In genomic region chr3:64444619-64445317, GRCh38 we compare ENCODE assay signal across 8 cellular contexts.
DNase-seq lines count a peak whose midpoint lies in the region; ATAC-seq and TF ChIP-seq lines count a peak whose summit lies in the region.

No MANE protein-coding gene starts in this region.

- WGBS in gastroesophageal sphincter (ENCODE audit: low coverage in 1 of 2), 2 donors: no CpG with 5 or more reads among the region's 54 CpGs

- POLR2A ChIA-PET in AG04450 (lab: Yijun Ruan, JAX): interaction anchor here (1.1 to 2.4 kb wide), 4 partner anchors 18 to 122 kb away, joined by 3 to 8 read pairs (median 3); no protein-coding TSS in a partner anchor
- POLR2A ChIA-PET in PC-3 (lab: Charles Lee; ENCODE audit: unreplicated experiment): no interaction called here

- no peak for TF ChIP-seq EP300 in gastroesophageal sphincter (IDR thresholded peaks at IDR 0.05)

- peak overlapping the region; percentile 75 for H3K27ac Mint-ChIP-seq in osteocyte (ENCODE audit: unreplicated experiment)
- no peak overlapping the region for H3K27ac Mint-ChIP-seq in T-helper 2 cell treated with Interferon-gamma antibody and Interleukin-4, amounts not matched to agents 5 μg/mL and 100 μg/mL, for 36 hours

- H4K20me1 ChIP-seq in PC-3 (ENCODE audit: low read length): no peaks in the 10 kb centered on the region

- no peaks in the 10 kb centered on the region for H3K9me2 ChIP-seq in PC-3 (replicated peaks; ENCODE audit: low read length)

- no TSS peak for BruUV-seq in PC-3 (replicated peaks; lab: Mats Ljungman, UMichigan)

- no peaks in the 10 kb centered on the region for H3K9me3 ChIP-seq in AG04450 (ENCODE audit: control insufficient read depth, insufficient read depth, low read length)
- H3K9me3 ChIP-seq in PC-3 (ENCODE audit: low read length): no peaks in the 10 kb centered on the region
- H3K9me3 ChIP-seq in gastroesophageal sphincter: no peaks in the 10 kb centered on the region

- CTCF ChIA-PET in AG04450 (lab: Charles Lee): interaction anchor here (0.6 to 2.5 kb wide), 3 partner anchors 18 to 421 kb away, joined by 3 to 8 read pairs (median 5); partner anchors contain the start of gene PSMD6
- CTCF ChIA-PET in PC-3 (lab: Charles Lee): no interaction called here

- H3K79me2 ChIP-seq in PC-3 (ENCODE audit: low read length): no peaks in the 10 kb centered on the region

- H3K9me3 Mint-ChIP-seq in osteocyte (ENCODE audit: unreplicated experiment): no peaks in the 10 kb centered on the region
- H3K9me3 Mint-ChIP-seq in T-helper 2 cell treated with Interferon-gamma antibody and Interleukin-4, amounts not matched to agents 5 μg/mL and 100 μg/mL, for 36 hours: no peaks in the 10 kb centered on the region

- H3K27ac ChIP-seq in AG04450 (ENCODE audit: low read depth, low read length) (no peak overlapping the region), PC-3 (ENCODE audit: low read length) (no peak overlapping the region), gastroesophageal sphincter (peak overlapping the region in 1 of 4 donors; percentile 5)

- no peaks in the 10 kb centered on the region for H3K36me3 Mint-ChIP-seq in osteocyte (ENCODE audit: unreplicated experiment)
- H3K36me3 Mint-ChIP-seq in T-helper 2 cell treated with Interferon-gamma antibody and Interleukin-4, amounts not matched to agents 5 μg/mL and 100 μg/mL, for 36 hours (ENCODE audit: low read depth): no peaks in the 10 kb centered on the region

- no peak for DNase-seq in AG04450 (ENCODE audit: low read depth, low spot score)
- no peak for DNase-seq in PC-3
- DNase-seq in osteocyte (ENCODE audit: extremely low spot score, unreplicated experiment): no peak
- no peak for DNase-seq in COLO829 (ENCODE audit: low spot score)
- no peak for DNase-seq in T-helper 2 cell treated with Interferon-gamma antibody and Interleukin-4, amounts not matched to agents 5 μg/mL and 100 μg/mL, for 36 hours (ENCODE audit: low spot score)
- no peak for DNase-seq in NCI-H446 treated with DMSO at 0.1 percent for 48 hours (lab: John Stamatoyannopoulos, UW)
- DNase-seq in HK-2 (ENCODE audit: unreplicated experiment): no peak

- peak overlapping the region; percentile 42; the same call in 1 of the 2 replicates for H2AFZ ChIP-seq in PC-3 (ENCODE audit: low read length)

- intact Hi-C loops in PC-3 (cut with micrococcal nuclease): no loop called here

- H3K4me2 ChIP-seq in PC-3 (ENCODE audit: low read length): peak overlapping the region; percentile 70

- H3K4me3 Mint-ChIP-seq in osteocyte (ENCODE audit: unreplicated experiment): peak overlapping the region; percentile 73
- no peak overlapping the region for H3K4me3 Mint-ChIP-seq in T-helper 2 cell treated with Interferon-gamma antibody and Interleukin-4, amounts not matched to agents 5 μg/mL and 100 μg/mL, for 36 hours

- no peaks in the 10 kb centered on the region for H3F3A ChIP-seq in PC-3 (ENCODE audit: low read length, unreplicated experiment)

- peak overlapping the region; percentile 79 for H3K4me3 ChIP-seq in AG04450 (ENCODE audit: low read depth, low read length)
- peak overlapping the region; percentile 58 for H3K4me3 ChIP-seq in PC-3 (ENCODE audit: low read length)
- H3K4me3 ChIP-seq in gastroesophageal sphincter: peak overlapping the region; percentile 3 to 60

- ATAC-seq in PC-3: no peak; the same call in 1 of the 2 replicates
- peak; percentile 11 for ATAC-seq in gastroesophageal sphincter

- peaks cover 6% of the 10 kb centered on the region for H3K27me3 Mint-ChIP-seq in osteocyte (ENCODE audit: unreplicated experiment)
- H3K27me3 Mint-ChIP-seq in T-helper 2 cell treated with Interferon-gamma antibody and Interleukin-4, amounts not matched to agents 5 μg/mL and 100 μg/mL, for 36 hours (ENCODE audit: low read depth): peaks cover 68% of the 10 kb centered on the region

- H3K27me3 ChIP-seq in AG04450 (ENCODE audit: control insufficient read depth, insufficient read depth, low read length) (no peaks in the 10 kb centered on the region), PC-3 (ENCODE audit: low read length) (no peaks in the 10 kb centered on the region), gastroesophageal sphincter (peaks cover 58% of the 10 kb centered on the region)

- TF ChIP-seq CTCF in AG04450 (IDR thresholded peaks at IDR 0.05; ENCODE audit: low read depth, low read length) (peak; percentile 30; the same call in 1 of the 2 replicates), PC-3 (conservative IDR thresholded peaks at IDR 0.05; ENCODE audit: low read depth, low read length) (no peak), gastroesophageal sphincter (IDR thresholded peaks at IDR 0.05) (no peak), osteocyte (IDR thresholded peaks at IDR 0.05) (peak; percentile 13)

- H3K4me1 Mint-ChIP-seq in osteocyte (ENCODE audit: unreplicated experiment): peaks cover 43% of the 10 kb centered on the region
- H3K4me1 Mint-ChIP-seq in T-helper 2 cell treated with Interferon-gamma antibody and Interleukin-4, amounts not matched to agents 5 μg/mL and 100 μg/mL, for 36 hours (ENCODE audit: low read depth): no peaks in the 10 kb centered on the region

- H3K36me3 ChIP-seq in PC-3 (ENCODE audit: low read depth, low read length): no peaks in the 10 kb centered on the region
- no peaks in the 10 kb centered on the region for H3K36me3 ChIP-seq in gastroesophageal sphincter

- TF ChIP-seq POLR2A in gastroesophageal sphincter (IDR thresholded peaks at IDR 0.05): no peak

- H3K4me1 ChIP-seq in PC-3 (ENCODE audit: insufficient read depth, low read length) (no peaks in the 10 kb centered on the region), gastroesophageal sphincter (peaks cover 0 to 29% (median 9%) of the 10 kb centered on the region in 3 donors)

- H3K9ac ChIP-seq in PC-3 (ENCODE audit: low read length): no peak overlapping the region

Comparison
In these comparisons a context has a peak if more than half of its experiments do, and no peak if none do; other contexts are left out.
1. CTCF ChIP-seq: peak in AG04450 (single experiment) and osteocyte (single experiment); none in PC-3 (single experiment) and gastroesophageal sphincter (0 of 4).
2. Peak in every context shown above with its lines, with median percentiles within 50 percentile points of each other: H3K4me3 ChIP-seq.